In the genomic region with DNA sequence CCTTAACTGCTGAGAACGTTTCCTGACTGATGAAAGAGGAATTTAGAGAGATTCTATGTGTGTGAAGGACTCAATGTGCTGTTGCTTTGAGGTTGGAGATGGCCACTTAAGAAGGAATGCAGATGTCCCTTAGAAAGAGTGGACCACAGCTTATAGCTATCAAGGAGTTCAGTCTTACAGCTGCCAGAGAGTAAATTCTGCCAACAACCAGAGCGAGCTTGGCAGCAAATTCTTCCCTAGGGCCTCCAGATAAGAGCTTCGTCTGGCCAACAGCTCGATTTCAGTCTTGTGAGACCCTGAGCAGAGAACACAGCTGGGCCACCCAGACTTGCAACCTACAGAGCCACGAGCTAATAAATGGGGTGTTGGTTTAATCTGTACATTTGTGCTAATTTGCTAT, we compare ENCODE assay signal across 2 cellular contexts.
TF ChIP-seq lines count a peak whose summit lies in the region.

No MANE protein-coding gene starts in this region.

TF ChIP-seq in A549, 52 proteins besides CTCF, POLR2A, EP300 and RAD21:
- no peak for TF ChIP-seq ZC3H11A (IDR thresholded peaks at IDR 0.05)
- TF ChIP-seq JUN (IDR thresholded peaks at IDR 0.05) = no peak
- TF ChIP-seq MAX (IDR thresholded peaks at IDR 0.05) = no peak
- no peak for TF ChIP-seq SREBF2 (IDR thresholded peaks at IDR 0.05)
- TF ChIP-seq USF2 (IDR thresholded peaks at IDR 0.05) = no peak
- TF ChIP-seq HEYL (CRISPR knock-in tag; IDR thresholded peaks at IDR 0.05) = no peak
- TF ChIP-seq KDM1A (IDR thresholded peaks at IDR 0.05; ENCODE audit: low read depth) = no peak
- TF ChIP-seq HOXB5 (CRISPR knock-in tag; IDR thresholded peaks at IDR 0.05) = no peak
- no peak for TF ChIP-seq HOXA7 (CRISPR knock-in tag; IDR thresholded peaks at IDR 0.05)
- no peak for TF ChIP-seq PHF8 (IDR thresholded peaks at IDR 0.05; ENCODE audit: borderline replicate concordance, low read depth)
- TF ChIP-seq HMGXB4 (CRISPR knock-in tag; IDR thresholded peaks at IDR 0.05; ENCODE audit: borderline replicate concordance) = no peak
- TF ChIP-seq KDM5A (IDR thresholded peaks at IDR 0.05) = no peak
- TF ChIP-seq TP53 (CRISPR knock-in tag; IDR thresholded peaks at IDR 0.05) = no peak
- TF ChIP-seq SMC3 (IDR thresholded peaks at IDR 0.05) = no peak
- TF ChIP-seq ZFP36 (IDR thresholded peaks at IDR 0.05; ENCODE audit: borderline replicate concordance, partially characterized antibody) = no peak
- TF ChIP-seq FOXS1 (CRISPR knock-in tag; IDR thresholded peaks at IDR 0.05) = no peak

TF ChIP-seq in IMR-90, 13 proteins besides CTCF, POLR2A, EP300 and RAD21:
- TF ChIP-seq BHLHE40 (IDR thresholded peaks at IDR 0.05; ENCODE audit: low read depth, low read length) (no peak), SMC3 (IDR thresholded peaks at IDR 0.05; ENCODE audit: low read depth, low read length) (no peak), CHD1 (IDR thresholded peaks at IDR 0.05; ENCODE audit: low read depth, low read length) (no peak), CEBPB (IDR thresholded peaks at IDR 0.05; ENCODE audit: low read depth, low read length) (no peak), MXI1 (IDR thresholded peaks at IDR 0.05; ENCODE audit: borderline replicate concordance, low read depth, low read length) (no peak), FOS (IDR thresholded peaks at IDR 0.05; ENCODE audit: low read depth, low read length) (no peak), MAFK (IDR thresholded peaks at IDR 0.05; ENCODE audit: low read depth, low read length) (no peak), NFE2L2 (IDR thresholded peaks at IDR 0.05; ENCODE audit: low read depth, low read length) (no peak), RFX5 (IDR thresholded peaks at IDR 0.05; ENCODE audit: low read depth, low read length) (no peak)
TF ChIP-seq in IMR-90: peak in this region for 0.
